Comparison of ENCODE assay signal across 8 cellular contexts in the genomic region with DNA sequence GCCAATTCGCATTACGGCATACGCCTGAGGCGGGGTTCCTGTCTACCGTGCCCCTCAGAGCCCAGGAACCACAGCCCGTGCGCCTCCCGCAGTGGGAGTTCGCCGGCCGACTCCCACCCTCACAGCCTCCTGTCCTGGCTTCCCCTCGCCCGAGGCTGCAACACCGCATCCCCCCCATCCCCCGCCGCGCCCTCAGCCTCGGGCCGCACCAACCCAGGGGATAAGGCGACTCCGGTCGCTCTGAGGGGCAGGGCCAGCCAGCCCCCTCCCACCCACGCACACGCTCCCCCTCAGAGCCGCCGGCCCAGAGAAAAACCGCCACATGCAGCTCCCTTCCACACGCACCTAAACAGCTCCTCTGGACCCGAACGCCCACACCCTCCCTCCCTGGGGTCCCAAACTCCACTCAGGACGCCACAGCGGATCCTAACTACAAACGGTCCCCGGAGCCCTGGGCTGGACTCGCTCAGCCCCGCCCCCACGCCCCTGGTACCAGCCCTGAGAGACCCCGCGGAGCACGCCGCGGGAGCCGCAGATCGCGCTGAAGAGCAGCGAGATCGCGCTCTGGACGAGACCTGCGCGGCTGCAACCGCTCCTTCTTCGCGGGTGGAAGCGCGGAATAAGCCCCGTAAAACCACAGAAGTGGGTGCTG. TPM values are rescaled to one million over a fixed set of nuclear protein-coding genes. Genes with fewer than 3 reads are reported as not detected.
DNase-seq lines count a peak whose midpoint lies in the region; ATAC-seq and TF ChIP-seq lines count a peak whose summit lies in the region.

A gene with protein sequence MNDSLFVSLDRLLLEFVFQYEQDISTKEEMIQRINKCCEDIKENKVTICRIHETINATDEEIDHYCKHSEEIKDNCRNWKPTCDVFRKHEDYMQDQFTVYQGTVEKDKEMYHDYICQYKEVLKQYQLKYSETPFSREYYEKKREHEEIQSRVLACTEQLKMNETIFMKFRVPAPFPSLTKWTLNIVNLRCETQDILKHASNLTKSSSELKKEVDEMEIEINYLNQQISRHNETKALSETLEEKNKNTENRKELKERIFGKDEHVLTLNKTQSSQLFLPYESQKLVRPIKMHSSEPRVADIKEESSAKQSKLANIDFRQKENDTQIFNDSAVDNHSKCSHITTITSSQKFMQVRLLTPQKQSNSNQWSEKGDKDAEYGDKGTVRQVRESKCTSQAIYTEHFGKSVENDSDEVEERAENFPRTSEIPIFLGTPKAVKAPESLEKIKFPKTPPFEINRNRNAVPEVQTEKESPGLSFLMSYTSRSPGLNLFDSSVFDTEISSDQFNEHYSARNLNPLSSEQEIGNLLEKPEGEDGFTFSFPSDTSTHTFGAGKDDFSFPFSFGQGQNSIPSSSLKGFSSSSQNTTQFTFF (minus strand): TSS at position 464 of the 652 bp plus-strand sequence. CDS start 985 bp downstream, outside the sequence.

- H3K36me3 ChIP-seq in hepatocyte (replicated peaks; ENCODE audit: insufficient read depth, low read depth) = no peaks in the 10 kb centered on the region

- peak within 1 kb of the TSS; percentile 38 for H3K4me3 ChIP-seq in hepatocyte

- H3K4me3 Mint-ChIP-seq in stimulated activated naive CD8-positive, alpha-beta T cell treated with anti-CD3 and anti-CD28 coated beads, Interleukin-15, Interleukin-2, amounts not matched to agents 100 ng/mL and 50 ng/mL, for 24 hours = peak within 1 kb of the TSS; percentile 22

- no peak for TF ChIP-seq CTCF in hepatocyte (IDR thresholded peaks at IDR 0.05; ENCODE audit: poor library complexity)

- H3K4me1 ChIP-seq in hepatocyte (ENCODE audit: insufficient read depth) = no peaks in the 10 kb centered on the region

- no peaks in the 10 kb centered on the region for H3K79me2 ChIP-seq in hepatocyte

- H3K27ac ChIP-seq in hepatocyte = no peak within 1 kb of the TSS

- no peaks in the 10 kb centered on the region for H3K9me2 ChIP-seq in hepatocyte (replicated peaks; ENCODE audit: insufficient read depth)

- peak within 1 kb of the TSS; percentile 91 for H3K4me2 ChIP-seq in hepatocyte

- no peak within 1 kb of the TSS for H3K27ac Mint-ChIP-seq in stimulated activated naive CD8-positive, alpha-beta T cell treated with anti-CD3 and anti-CD28 coated beads, Interleukin-15, Interleukin-2, amounts not matched to agents 100 ng/mL and 50 ng/mL, for 24 hours

- H3K27me3 Mint-ChIP-seq in stimulated activated naive CD8-positive, alpha-beta T cell treated with anti-CD3 and anti-CD28 coated beads, Interleukin-15, Interleukin-2, amounts not matched to agents 100 ng/mL and 50 ng/mL, for 24 hours = peaks cover 29% of the 10 kb centered on the region

- H3K36me3 Mint-ChIP-seq in stimulated activated naive CD8-positive, alpha-beta T cell treated with anti-CD3 and anti-CD28 coated beads, Interleukin-15, Interleukin-2, amounts not matched to agents 100 ng/mL and 50 ng/mL, for 24 hours (ENCODE audit: low read depth) = no peaks in the 10 kb centered on the region

- ATAC-seq in SK-N-SH treated with all-trans-retinoic acid at 6 μM for 48 hours (peak; percentile 95), HG02973 (IDR thresholded peaks at IDR 0.05; ENCODE audit: unreplicated experiment) (no peak)

- DNase-seq in NCI-H510A (lab: John Stamatoyannopoulos, UW) (peak; percentile 35), NCI-H510A treated with DMSO at 0.1 percent for 48 hours (lab: John Stamatoyannopoulos, UW) (no peak), hepatocyte (ENCODE audit: low spot score) (peak; percentile 76), Kasumi-1 (lab: John Stamatoyannopoulos, UW) (no peak), Ammon's horn (ENCODE audit: low spot score) (no peak)

- peak within 1 kb of the TSS; percentile 75 for H2AFZ ChIP-seq in hepatocyte

- H3K27me3 ChIP-seq in hepatocyte = peaks cover 68% of the 10 kb centered on the region

- WGBS in hepatocyte (ENCODE audit: low lambda C conversion rate, missing lambda C conversion rate) = 1% methylated on average over 41 of the region's 57 CpGs

- H3K9me3 ChIP-seq in hepatocyte (ENCODE audit: low read depth) = no peaks in the 10 kb centered on the region

- H3K4me1 Mint-ChIP-seq in stimulated activated naive CD8-positive, alpha-beta T cell treated with anti-CD3 and anti-CD28 coated beads, Interleukin-15, Interleukin-2, amounts not matched to agents 100 ng/mL and 50 ng/mL, for 24 hours (ENCODE audit: low read depth) = no peaks in the 10 kb centered on the region

- no peaks in the 10 kb centered on the region for H4K20me1 ChIP-seq in hepatocyte (ENCODE audit: insufficient read depth, poor library complexity, severe bottlenecking)

- H3K9me3 Mint-ChIP-seq in stimulated activated naive CD8-positive, alpha-beta T cell treated with anti-CD3 and anti-CD28 coated beads, Interleukin-15, Interleukin-2, amounts not matched to agents 100 ng/mL and 50 ng/mL, for 24 hours = peaks cover 2% of the 10 kb centered on the region

TF ChIP-seq in SK-N-SH treated with all-trans-retinoic acid at 6 μM for 48 hours, 23 proteins besides CTCF, POLR2A, EP300 and RAD21:
- TF ChIP-seq OSR1 (CRISPR knock-in tag; IDR thresholded peaks at IDR 0.05) (no peak), PPARA (CRISPR knock-in tag; IDR thresholded peaks at IDR 0.05; ENCODE audit: borderline replicate concordance) (no peak), ZNF565 (CRISPR knock-in tag; conservative IDR thresholded peaks at IDR 0.05; ENCODE audit: low read depth) (no peak), CSDC2 (CRISPR knock-in tag; IDR thresholded peaks at IDR 0.05) (no peak), SNAI2 (CRISPR knock-in tag; IDR thresholded peaks at IDR 0.05) (no peak)

RNA-seq across cellular contexts. Expression of the gene that starts here (rescaled TPM):
- 0.28 and 0.37 TPM in 2 replicates for total RNA-seq in hepatocyte
- polyA plus RNA-seq in hepatocyte = 0.45 TPM in 1 of 2 replicates, not detected in the other

Comparison
In these comparisons a context has a peak if more than half of its experiments do, and no peak if none do; other contexts are left out.
1. Peak in DNase-seq, H3K4me3 ChIP-seq and H3K4me2 ChIP-seq in hepatocyte; RNA of the gene not detected or under 1 TPM.